ENCODE assay signal across 27 cellular contexts in genomic region chr2:56127773-56128170, GRCh38. TPM values are rescaled to one million over a fixed set of nuclear protein-coding genes. Genes with fewer than 3 reads are reported as not detected.
DNase-seq lines count a peak whose midpoint lies in the region; ATAC-seq, FAIRE-seq and TF ChIP-seq lines count a peak whose summit lies in the region.
"Had no signal": no experiment of that assay in that cellular context is flagged by ENCODE, and none has a peak within 500 bp of the region (broad histone marks: within the 10 kb centered on the region; RNA-seq: fewer than 3 reads in every experiment).

No MANE protein-coding gene starts in this region.

- H3K14ac ChIP-seq in mesenchymal stem cell (ENCODE audit: low read length in 2 of 2): no peak overlapping the region

- TF ChIP-seq CTCF in HepG2 (CRISPR knock-in tag; IDR thresholded peaks at IDR 0.05): no peak

- TF ChIP-seq RAD21 in HepG2 (CRISPR knock-in tag; IDR thresholded peaks at IDR 0.05): no peak

- no TSS peak for BruUV-seq in HepG2 (replicated peaks; lab: Mats Ljungman, UMichigan)

- H3K9me3 ChIP-seq in endocrine pancreas (ENCODE audit: control insufficient read depth, low read length) (no peaks in the 10 kb centered on the region), mesenchymal stem cell (ENCODE audit: control insufficient read depth, low read length) (no peaks in the 10 kb centered on the region), HepG2 (ENCODE audit: low read length) (no peaks in the 10 kb centered on the region)
- H3K9me3 ChIP-seq: adrenal gland, breast epithelium, lower lobe of right lung, MG63, spleen, tibial nerve had no signal

- H2BK15ac ChIP-seq in mesenchymal stem cell (ENCODE audit: low read depth, poor library complexity, severe bottlenecking): no peak overlapping the region

- H3K27ac ChIP-seq in mesenchymal stem cell (ENCODE audit: low read length, poor library complexity, severe bottlenecking) (no peak overlapping the region), HepG2 (ENCODE audit: extremely low read length, insufficient read depth, low read length) (no peak overlapping the region)
- H3K27ac ChIP-seq: adrenal gland, breast epithelium, lower lobe of right lung, spleen, tibial nerve had no signal

- no peak overlapping the region for H3K18ac ChIP-seq in mesenchymal stem cell (ENCODE audit: low read depth in 1 of 2, low read length in 2 of 2)

- H4K20me1 ChIP-seq in HepG2 (ENCODE audit: insufficient read depth, low read length): no peaks in the 10 kb centered on the region

- no peaks in the 10 kb centered on the region for H3K27me3 ChIP-seq in endocrine pancreas (ENCODE audit: control insufficient read depth, insufficient read depth, low read length)
- peaks cover 0 to 10% of the 10 kb centered on the region in 2 experiments for H3K27me3 ChIP-seq in mesenchymal stem cell (ENCODE audit: control insufficient read depth in 1 of 2, insufficient read depth in 1 of 2, low read length in 2 of 2)
- H3K27me3 ChIP-seq in HepG2 (ENCODE audit: control insufficient read depth in 1 of 2, insufficient read depth in 2 of 2, low read length in 2 of 2): no peaks in the 10 kb centered on the region
- H3K27me3 ChIP-seq: breast epithelium, MG63, spleen, tibial nerve had no signal

- WGBS in mesenchymal stem cell: 70% methylated on average over 3 of the region's 4 CpGs
- WGBS in HepG2 (ENCODE audit: low lambda C conversion rate): 0% methylated on average over 4 of the region's 4 CpGs

- ATAC-seq in GM21529 (IDR thresholded peaks at IDR 0.05; ENCODE audit: unreplicated experiment) (no peak), HepG2 (no peak), HG02798 (IDR thresholded peaks at IDR 0.05; ENCODE audit: poor library complexity, unreplicated experiment) (no peak)
- ATAC-seq: lower lobe of right lung; stimulated activated naive CD8-positive, alpha-beta T cell treated with anti-CD3 and anti-CD28 coated beads, Interleukin-15, Interleukin-2, amounts not matched to agents 100 U/mL and 50 U/mL, for 24 hours; WTC11 had no signal

- H2BK120ac ChIP-seq in mesenchymal stem cell (ENCODE audit: low read depth, low read length): no peak overlapping the region

- FAIRE-seq in HepG2 (lab: Jason Lieb, UNC): no peak

- POLR2A ChIA-PET in HepG2 (lab: Yijun Ruan, JAX): no interaction called here

- CTCF ChIA-PET in HepG2 (lab: Yijun Ruan, JAX; ENCODE audit: low intra/inter-chr PET ratio, low total read pairs): no interaction called here

- H3K9ac ChIP-seq in endocrine pancreas (ENCODE audit: control insufficient read depth, insufficient read depth, low read length) (no peak overlapping the region), mesenchymal stem cell (ENCODE audit: low read length) (no peak overlapping the region), HepG2 (ENCODE audit: insufficient read depth, low read depth, low read length) (no peak overlapping the region)

- H3K36me3 ChIP-seq in endocrine pancreas (ENCODE audit: control insufficient read depth, insufficient read depth, low read length) (no peaks in the 10 kb centered on the region), mesenchymal stem cell (ENCODE audit: control insufficient read depth in 1 of 2, insufficient read depth in 2 of 2, low read depth in 1 of 2, low read length in 2 of 2) (no peaks in the 10 kb centered on the region), HepG2 (replicated peaks in 1 of 2; ENCODE audit: control insufficient read depth in 1 of 2, insufficient read depth in 2 of 2, low read length in 2 of 2) (no peaks in the 10 kb centered on the region)
- H3K36me3 ChIP-seq: adrenal gland, breast epithelium, lower lobe of right lung, MG63, spleen, tibial nerve had no signal

- TF ChIP-seq EP300 in HepG2 (IDR thresholded peaks at IDR 0.05; ENCODE audit: low read depth in 2 of 2, low read length in 2 of 2) (no peak), HepG2 (CRISPR knock-in tag; IDR thresholded peaks at IDR 0.05; ENCODE audit: borderline replicate concordance) (no peak)

- H2AK5ac ChIP-seq in mesenchymal stem cell (ENCODE audit: low read length, severe bottlenecking): no peak overlapping the region

- H3K4me3 ChIP-seq in endocrine pancreas (ENCODE audit: control insufficient read depth, insufficient read depth, low read length) (peak overlapping the region; percentile 76), mesenchymal stem cell (ENCODE audit: insufficient read depth in 1 of 2, low read depth in 1 of 2, low read length in 2 of 2) (no peak overlapping the region), HepG2 (replicated peaks in 1 of 3; ENCODE audit: insufficient read depth in 1 of 3, low read depth in 2 of 3, low read length in 3 of 3) (no peak overlapping the region)
- H3K4me3 ChIP-seq: adrenal gland, breast epithelium, lower lobe of right lung, MG63, spleen, tibial nerve had no signal

- in situ Hi-C loops in HepG2 (cut with HindIII; ENCODE audit: extremely low pct_ligation_motif_present, low pct_unique_long_range_greater_than_20kb): no loop called here

- H4K8ac ChIP-seq in mesenchymal stem cell (ENCODE audit: low read length): no peak overlapping the region

- H3K4me2 ChIP-seq in mesenchymal stem cell (ENCODE audit: low read length, poor library complexity, severe bottlenecking): no peak overlapping the region
- no peak overlapping the region for H3K4me2 ChIP-seq in HepG2 (ENCODE audit: low read depth, low read length)

- H3K23ac ChIP-seq in mesenchymal stem cell (ENCODE audit: low read length in 2 of 2): no peak overlapping the region

- TF ChIP-seq POLR2A in HepG2 (IDR thresholded peaks at IDR 0.05; ENCODE audit: insufficient read depth in 1 of 2, low read depth in 2 of 2, low read length in 2 of 2): no peak

- peaks cover 4% of the 10 kb centered on the region for H3K4me1 ChIP-seq in endocrine pancreas (ENCODE audit: control insufficient read depth, insufficient read depth, low read length)
- no peaks in the 10 kb centered on the region for H3K4me1 ChIP-seq in mesenchymal stem cell (ENCODE audit: control insufficient read depth, insufficient read depth, low read depth, low read length)
- H3K4me1 ChIP-seq in HepG2 (ENCODE audit: insufficient read depth, low read length): no peaks in the 10 kb centered on the region
- H3K4me1 ChIP-seq: adrenal gland, breast epithelium, lower lobe of right lung, spleen, tibial nerve had no signal

- H2BK12ac ChIP-seq in mesenchymal stem cell (ENCODE audit: low read length in 2 of 2): no peak overlapping the region

- DNase-seq in COR-L47 (lab: John Stamatoyannopoulos, UW): peak; percentile 64
- peak; percentile 68 for DNase-seq in NCI-H1417 treated with DMSO at 0.1 percent for 48 hours (lab: John Stamatoyannopoulos, UW)
- peak; percentile 29 for DNase-seq in mesenchymal stem cell
- DNase-seq in HepG2 (ENCODE audit: low spot score): no peak
- DNase-seq in stimulated activated CD4-positive, alpha-beta T cell treated with anti-CD3 and anti-CD28 coated beads, Interleukin-2, amount 100 ng/mL, for 48 hours: no peak
- DNase-seq: activated CD4-positive, alpha-beta memory T cell treated with anti-CD3 and anti-CD28 coated beads, Interleukin-2, amount 10 ng/mL, durations not matched to agents 7 days and 5 days; activated gamma-delta T cell; CD4-positive, alpha-beta memory T cell; DMS53; GF-D8; H7; hippocampal formation; lower lobe of right lung; MG63; NCI-H2107; occipital lobe; spleen; stimulated activated CD4-positive, alpha-beta T cell treated with anti-CD3 and anti-CD28 coated beads, Interleukin-4, amount 100 ng/mL, for 24 hours; stimulated activated naive CD8-positive, alpha-beta T cell treated with anti-CD3 and anti-CD28 coated beads, Interleukin-15, Interleukin-2, amounts not matched to agents 100 U/mL and 50 U/mL, for 24 hours; T1000 had no signal

- H3K79me2 ChIP-seq in HepG2 (ENCODE audit: insufficient read depth, low read length): no peaks in the 10 kb centered on the region

- H2BK5ac ChIP-seq in mesenchymal stem cell (ENCODE audit: low read depth, low read length, poor library complexity, severe bottlenecking): no peak overlapping the region

- H4K91ac ChIP-seq in mesenchymal stem cell (ENCODE audit: low read length): no peak overlapping the region

- no peak overlapping the region for H3K4ac ChIP-seq in mesenchymal stem cell (ENCODE audit: low read depth in 1 of 2, low read length in 2 of 2)

- intact Hi-C loops in HepG2 (cut with micrococcal nuclease; ENCODE audit: unreplicated experiment): no loop called here

- H2AFZ ChIP-seq in mesenchymal stem cell (ENCODE audit: low read depth, low read length) (no peak overlapping the region), HepG2 (ENCODE audit: low read length) (no peak overlapping the region)

- H3K79me1 ChIP-seq in mesenchymal stem cell (replicated peaks; ENCODE audit: low read length, poor library complexity, severe bottlenecking): no peaks in the 10 kb centered on the region

TF ChIP-seq in HepG2, 621 proteins besides CTCF, POLR2A, EP300 and RAD21 (continues in another document):
- TF ChIP-seq PRPF4 (IDR thresholded peaks at IDR 0.05; ENCODE audit: low read depth, low read length, poor library complexity, severe bottlenecking) (no peak), SP2 (CRISPR knock-in tag; IDR thresholded peaks at IDR 0.05) (no peak)

RNA-seq across cellular contexts. Expression of gene CCDC85A, which starts 56.0 kb away (rescaled TPM):
- polyA plus RNA-seq in mesenchymal stem cell (2013, experiment 1 of 2): 4.3 TPM
- polyA plus RNA-seq in mesenchymal stem cell (2013, experiment 2 of 2): 4.0 TPM
- not detected in 2 replicates for total RNA-seq in HepG2 (2016; rRNA removed; fragmentation: Illumina TruSeq; extraction: Trizol)
- not detected in 2 replicates for total RNA-seq in HepG2 (2016; cell fraction: cytosol; rRNA removed; fragmentation: Illumina TruSeq; extraction: Trizol; ENCODE audit: low read depth)
- not detected in 2 replicates for total RNA-seq in HepG2 (2016; cell fraction: insoluble cytoplasmic fraction; rRNA removed; fragmentation: Illumina TruSeq; extraction: Trizol)
- total RNA-seq in HepG2 (2016; cell fraction: membrane; rRNA removed; fragmentation: Illumina TruSeq; extraction: Trizol): not detected in 2 replicates
- not detected in 2 replicates for total RNA-seq in HepG2 (2016; cell fraction: nucleus; rRNA removed; fragmentation: Illumina TruSeq; extraction: Trizol)
- polyA plus RNA-seq in HepG2 (2011; rRNA removed): not detected in 2 replicates
- not detected in 2 replicates for polyA plus RNA-seq in HepG2 (2011; cell fraction: cytosol; rRNA removed)
- polyA plus RNA-seq in HepG2 (2011; cell fraction: nucleus; rRNA removed): not detected in 2 replicates
- polyA plus RNA-seq in HepG2 (2012): not detected in 2 replicates
- not detected in 2 replicates for polyA plus RNA-seq in HepG2 (2016; cell fraction: cytosol; fragmentation: Illumina TruSeq; extraction: Trizol; ENCODE audit: low read depth)
- not detected in 2 replicates for polyA plus RNA-seq in HepG2 (2016; cell fraction: insoluble cytoplasmic fraction; fragmentation: Illumina TruSeq; extraction: Trizol; ENCODE audit: low read depth)
- not detected in 2 replicates for polyA plus RNA-seq in HepG2 (2016; cell fraction: membrane; fragmentation: Illumina TruSeq; extraction: Trizol; ENCODE audit: low read depth)
- not detected in 2 replicates for polyA plus RNA-seq in HepG2 (2016; cell fraction: nucleus; fragmentation: Illumina TruSeq; extraction: Trizol; ENCODE audit: insufficient read depth, low read depth)
- polyA minus RNA-seq in HepG2 (2011; rRNA and poly(A)+ RNA removed; ENCODE audit: low replicate concordance): 0.12 TPM in 1 of 2 replicates, not detected in the other
- polyA minus RNA-seq in HepG2 (2011; cell fraction: cytosol; rRNA and poly(A)+ RNA removed): not detected in 2 replicates
- not detected in 2 replicates for polyA minus RNA-seq in HepG2 (2011; cell fraction: nucleus; rRNA and poly(A)+ RNA removed)
- total RNA-seq: activated CD4-positive, alpha-beta memory T cell treated with anti-CD3 and anti-CD28 coated beads, Interleukin-2, amount 10 ng/mL, durations not matched to agents 7 days and 5 days; CD4-positive, alpha-beta memory T cell had no signal
- polyA plus RNA-seq: CD4-positive, alpha-beta memory T cell had no signal

Comparison
In these comparisons a context has a peak if more than half of its experiments do, and no peak if none do; other contexts are left out.
1. DNase-seq: peak in COR-L47 (single experiment), NCI-H1417 treated with DMSO at 0.1 percent for 48 hours (single experiment) and mesenchymal stem cell (single experiment); none in HepG2 (single experiment) and stimulated activated CD4-positive, alpha-beta T cell treated with anti-CD3 and anti-CD28 coated beads, Interleukin-2, amount 100 ng/mL, for 48 hours (0 of 2).